ENCODE assay signal across 16 cellular contexts in the genomic region with DNA sequence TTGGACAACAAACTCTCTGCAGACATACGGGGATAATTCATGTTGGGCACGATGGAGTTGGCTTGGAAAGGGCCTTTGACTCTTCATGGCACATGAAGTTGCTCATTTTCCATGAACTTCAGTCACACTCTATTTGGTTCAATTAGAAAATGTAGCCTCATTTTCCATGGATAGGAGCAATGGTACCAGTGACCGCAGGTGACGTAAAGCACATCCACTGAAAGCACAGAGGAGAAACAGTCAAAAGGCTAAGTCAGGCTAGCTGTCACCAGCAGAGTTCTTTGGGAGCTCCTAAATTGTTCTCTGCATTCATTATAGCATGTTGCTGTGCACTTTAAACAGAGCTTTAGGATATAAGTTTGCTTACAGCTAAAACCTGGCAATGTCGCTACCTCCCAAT. TPM values are rescaled to one million over a fixed set of nuclear protein-coding genes. Genes with fewer than 3 reads are reported as not detected.
DNase-seq lines count a peak whose midpoint lies in the region; ATAC-seq, FAIRE-seq and TF ChIP-seq lines count a peak whose summit lies in the region.
"Had no signal": no experiment of that assay in that cellular context is flagged by ENCODE, and none has a peak within 500 bp of the region (broad histone marks: within the 10 kb centered on the region; RNA-seq: fewer than 3 reads in every experiment).

No MANE protein-coding gene starts in this region.

- peak overlapping the region in 4 of 7 donors; percentile 8 to 86 (median 82) for H3K27ac Mint-ChIP-seq in CD4-positive, alpha-beta memory T cell
- peak overlapping the region; percentile 73 for H3K27ac Mint-ChIP-seq in activated CD4-positive, alpha-beta memory T cell treated with anti-CD3 and anti-CD28 coated beads for 36 hours
- H3K27ac Mint-ChIP-seq in osteocyte (ENCODE audit: unreplicated experiment): peak overlapping the region; percentile 41

- CTCF ChIA-PET in CD4-positive, alpha-beta memory T cell (lab: Charles Lee; ENCODE audit: partially characterized antibody): no interaction called here
- CTCF ChIA-PET in activated CD4-positive, alpha-beta memory T cell treated with anti-CD3 and anti-CD28 coated beads for 36 hours (lab: Charles Lee): interaction anchor here (0.7 to 1.5 kb wide), 3 partner anchors 8 to 292 kb away, joined by 3 read pairs; no protein-coding TSS in a partner anchor

- POLR2A ChIA-PET in CD4-positive, alpha-beta memory T cell (lab: Charles Lee; ENCODE audit: partially characterized antibody): interaction anchor here (0.6 kb wide), 1 partner anchor 624 kb away, joined by 3 read pairs; no protein-coding TSS in a partner anchor
- POLR2A ChIA-PET in activated CD4-positive, alpha-beta memory T cell treated with anti-CD3 and anti-CD28 coated beads for 36 hours (lab: Charles Lee): interaction anchor here (1.6 kb wide), 2 partner anchors 11 to 88 kb away, joined by 5 to 6 read pairs; no protein-coding TSS in a partner anchor

- no peak for DNase-seq in CD4-positive, alpha-beta memory T cell
- DNase-seq in GM18507 (ENCODE audit: extremely low spot score, insufficient read length, low read depth) (no peak), osteocyte (ENCODE audit: extremely low spot score, unreplicated experiment) (peak; percentile 11), MV-4-11 (lab: John Stamatoyannopoulos, UW) (no peak), occipital lobe (lab: John Stamatoyannopoulos, UW) (no peak)
- no peak for DNase-seq in activated CD4-positive, alpha-beta memory T cell treated with anti-CD3 and anti-CD28 coated beads for 36 hours
- DNase-seq: aorta, BE2C, heart left ventricle, NCI-H187, NCI-H446 treated with DMSO at 0.1 percent for 48 hours, RPMI8226 had no signal

- H3K36me3 ChIP-seq in CD4-positive, alpha-beta memory T cell (ENCODE audit: insufficient read depth, low read length): no peaks in the 10 kb centered on the region
- H3K36me3 ChIP-seq: BE2C, suprapubic skin had no signal

- H3K4me1 Mint-ChIP-seq in CD4-positive, alpha-beta memory T cell: peaks cover 16 to 37% (median 23%) of the 10 kb centered on the region in 4 donors
- peaks cover 58% of the 10 kb centered on the region for H3K4me1 Mint-ChIP-seq in activated CD4-positive, alpha-beta memory T cell treated with anti-CD3 and anti-CD28 coated beads for 36 hours (ENCODE audit: low read depth)
- peaks cover 3% of the 10 kb centered on the region for H3K4me1 Mint-ChIP-seq in osteocyte (ENCODE audit: unreplicated experiment)

- H3K27me3 Mint-ChIP-seq in CD4-positive, alpha-beta memory T cell: no peaks in the 10 kb centered on the region
- H3K27me3 Mint-ChIP-seq in activated CD4-positive, alpha-beta memory T cell treated with anti-CD3 and anti-CD28 coated beads for 36 hours: no peaks in the 10 kb centered on the region
- H3K27me3 Mint-ChIP-seq in osteocyte (ENCODE audit: unreplicated experiment): no peaks in the 10 kb centered on the region

- intact Hi-C loops in CD4-positive, alpha-beta memory T cell (cut with micrococcal nuclease): no loop called here
- intact Hi-C loops in activated CD4-positive, alpha-beta memory T cell treated with anti-CD3 and anti-CD28 coated beads for 36 hours (cut with micrococcal nuclease): loop anchor here (2.0 kb wide), 2 partner anchors 16 to 70 kb away; no protein-coding TSS in a partner anchor

- no peaks in the 10 kb centered on the region for H3K9me3 Mint-ChIP-seq in CD4-positive, alpha-beta memory T cell
- H3K9me3 Mint-ChIP-seq in activated CD4-positive, alpha-beta memory T cell treated with anti-CD3 and anti-CD28 coated beads for 36 hours: no peaks in the 10 kb centered on the region
- H3K9me3 Mint-ChIP-seq in osteocyte (ENCODE audit: unreplicated experiment): peaks cover 4% of the 10 kb centered on the region

- H3K27me3 ChIP-seq in CD4-positive, alpha-beta memory T cell (ENCODE audit: insufficient read depth, low read length): no peaks in the 10 kb centered on the region
- H3K27me3 ChIP-seq: BE2C, suprapubic skin had no signal

- no peak overlapping the region for H3K4me3 Mint-ChIP-seq in CD4-positive, alpha-beta memory T cell
- peak overlapping the region; percentile 25 for H3K4me3 Mint-ChIP-seq in activated CD4-positive, alpha-beta memory T cell treated with anti-CD3 and anti-CD28 coated beads for 36 hours
- no peak overlapping the region for H3K4me3 Mint-ChIP-seq in osteocyte (ENCODE audit: unreplicated experiment)

- TF ChIP-seq CTCF in osteocyte (IDR thresholded peaks at IDR 0.05): no peak

- H3K4me3 ChIP-seq in CD4-positive, alpha-beta memory T cell (ENCODE audit: low read length in 2 of 2): no peak overlapping the region
- H3K4me3 ChIP-seq: heart left ventricle, lung, suprapubic skin had no signal

- H3K4me1 ChIP-seq in CD4-positive, alpha-beta memory T cell (ENCODE audit: insufficient read depth, low read length): peaks cover 10% of the 10 kb centered on the region
- H3K4me1 ChIP-seq: BE2C, heart left ventricle, parathyroid adenoma, suprapubic skin had no signal

- H3K9me3 ChIP-seq in CD4-positive, alpha-beta memory T cell (ENCODE audit: control insufficient read depth in 1 of 2, low read length in 2 of 2): no peaks in the 10 kb centered on the region
- H3K9me3 ChIP-seq: BE2C, heart left ventricle, suprapubic skin had no signal

- peak; percentile 21 for FAIRE-seq in GM18507 (lab: Jason Lieb, UNC)

- no peak overlapping the region for H3K27ac ChIP-seq in CD4-positive, alpha-beta memory T cell (ENCODE audit: low read depth, low read length)
- H3K27ac ChIP-seq: heart left ventricle, parathyroid adenoma, suprapubic skin had no signal

- no peak for ATAC-seq in GM18520 (IDR thresholded peaks at IDR 0.05; ENCODE audit: unreplicated experiment)
- ATAC-seq: heart left ventricle had no signal

- peaks cover 8 to 25% of the 10 kb centered on the region in 2 donors for H3K36me3 Mint-ChIP-seq in CD4-positive, alpha-beta memory T cell
- H3K36me3 Mint-ChIP-seq in activated CD4-positive, alpha-beta memory T cell treated with anti-CD3 and anti-CD28 coated beads for 36 hours: no peaks in the 10 kb centered on the region
- peaks cover 5% of the 10 kb centered on the region for H3K36me3 Mint-ChIP-seq in osteocyte (ENCODE audit: unreplicated experiment)

RNA-seq across cellular contexts. Expression of a gene that starts 39.9 kb away (rescaled TPM):
- total RNA-seq in CD4-positive, alpha-beta memory T cell: not detected
- not detected for polyA plus RNA-seq in CD4-positive, alpha-beta memory T cell
- total RNA-seq in activated CD4-positive, alpha-beta memory T cell treated with anti-CD3 and anti-CD28 coated beads for 36 hours: under 1 TPM; 0.31 to 0.69 TPM
- total RNA-seq in osteocyte (0.68 TPM in 1 of 2 replicates, not detected in the other), occipital lobe (1.4 TPM)
- total RNA-seq: suprapubic skin had no signal
